Comparison of ENCODE assay signal across 2 cellular contexts in the genomic region with DNA sequence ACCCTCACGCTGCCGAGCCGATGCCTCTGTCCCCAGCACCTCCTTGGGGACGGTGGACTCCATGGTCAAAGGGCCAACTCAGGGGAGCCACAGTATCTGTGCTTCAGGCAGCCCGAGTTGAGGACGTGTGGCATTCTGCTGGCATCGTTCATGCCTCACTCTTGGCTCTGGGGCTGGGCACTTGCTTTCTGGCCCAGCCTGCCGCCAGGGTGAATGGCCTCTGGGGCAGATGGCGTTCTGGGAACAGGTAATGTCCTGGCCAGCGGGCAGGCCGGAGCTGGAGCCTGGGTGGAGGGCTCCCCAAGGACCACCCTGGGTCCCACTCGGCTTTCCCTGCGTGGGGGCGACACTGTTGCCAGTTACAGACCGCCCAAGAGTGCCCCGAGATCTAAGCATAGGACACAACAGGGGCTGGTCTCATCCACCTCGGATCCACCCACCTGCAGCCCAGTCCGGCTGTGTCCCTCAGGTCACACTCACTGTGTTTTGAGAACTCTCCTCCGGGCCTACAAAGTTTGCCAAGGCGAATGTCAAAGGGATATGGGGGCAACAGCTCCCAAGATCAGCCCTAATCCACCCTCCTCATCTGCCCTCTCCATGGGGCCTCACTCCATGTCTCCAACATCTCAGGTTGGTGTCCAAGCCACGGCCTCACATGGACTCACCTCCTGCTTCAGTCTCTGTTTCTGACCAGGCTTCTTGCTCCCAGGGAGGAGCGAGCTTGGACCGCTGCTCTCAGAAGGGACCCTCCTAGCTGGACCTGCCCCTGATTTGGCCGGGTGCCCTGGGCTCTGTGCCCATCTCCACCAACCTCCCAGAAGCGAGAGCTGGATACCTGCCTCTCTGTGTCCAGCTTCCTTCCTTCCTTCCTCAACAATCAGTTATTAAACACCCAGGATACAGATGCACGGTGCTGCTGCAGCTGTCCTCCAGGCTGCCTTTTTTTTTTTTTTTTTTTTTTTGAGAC.
TF ChIP-seq lines count a peak whose summit lies in the region.

No MANE protein-coding gene starts in this region.

TF ChIP-seq in SK-N-SH, 30 proteins besides CTCF, POLR2A, EP300 and RAD21 (continued from another document):
- TF ChIP-seq USF2 (IDR thresholded peaks at IDR 0.05; ENCODE audit: borderline replicate concordance, low read depth, low read length) = no peak

TF ChIP-seq in SK-N-SH treated with all-trans-retinoic acid at 6 μM for 48 hours, 23 proteins besides CTCF, POLR2A, EP300 and RAD21 (continued from another document):
- TF ChIP-seq, protein P1, sequence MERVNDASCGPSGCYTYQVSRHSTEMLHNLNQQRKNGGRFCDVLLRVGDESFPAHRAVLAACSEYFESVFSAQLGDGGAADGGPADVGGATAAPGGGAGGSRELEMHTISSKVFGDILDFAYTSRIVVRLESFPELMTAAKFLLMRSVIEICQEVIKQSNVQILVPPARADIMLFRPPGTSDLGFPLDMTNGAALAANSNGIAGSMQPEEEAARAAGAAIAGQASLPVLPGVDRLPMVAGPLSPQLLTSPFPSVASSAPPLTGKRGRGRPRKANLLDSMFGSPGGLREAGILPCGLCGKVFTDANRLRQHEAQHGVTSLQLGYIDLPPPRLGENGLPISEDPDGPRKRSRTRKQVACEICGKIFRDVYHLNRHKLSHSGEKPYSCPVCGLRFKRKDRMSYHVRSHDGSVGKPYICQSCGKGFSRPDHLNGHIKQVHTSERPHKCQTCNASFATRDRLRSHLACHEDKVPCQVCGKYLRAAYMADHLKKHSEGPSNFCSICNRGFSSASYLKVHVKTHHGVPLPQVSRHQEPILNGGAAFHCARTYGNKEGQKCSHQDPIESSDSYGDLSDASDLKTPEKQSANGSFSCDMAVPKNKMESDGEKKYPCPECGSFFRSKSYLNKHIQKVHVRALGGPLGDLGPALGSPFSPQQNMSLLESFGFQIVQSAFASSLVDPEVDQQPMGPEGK (CRISPR knock-in tag; IDR thresholded peaks at IDR 0.05; ENCODE audit: borderline replicate concordance) = no peak
- TF ChIP-seq, protein P2, sequence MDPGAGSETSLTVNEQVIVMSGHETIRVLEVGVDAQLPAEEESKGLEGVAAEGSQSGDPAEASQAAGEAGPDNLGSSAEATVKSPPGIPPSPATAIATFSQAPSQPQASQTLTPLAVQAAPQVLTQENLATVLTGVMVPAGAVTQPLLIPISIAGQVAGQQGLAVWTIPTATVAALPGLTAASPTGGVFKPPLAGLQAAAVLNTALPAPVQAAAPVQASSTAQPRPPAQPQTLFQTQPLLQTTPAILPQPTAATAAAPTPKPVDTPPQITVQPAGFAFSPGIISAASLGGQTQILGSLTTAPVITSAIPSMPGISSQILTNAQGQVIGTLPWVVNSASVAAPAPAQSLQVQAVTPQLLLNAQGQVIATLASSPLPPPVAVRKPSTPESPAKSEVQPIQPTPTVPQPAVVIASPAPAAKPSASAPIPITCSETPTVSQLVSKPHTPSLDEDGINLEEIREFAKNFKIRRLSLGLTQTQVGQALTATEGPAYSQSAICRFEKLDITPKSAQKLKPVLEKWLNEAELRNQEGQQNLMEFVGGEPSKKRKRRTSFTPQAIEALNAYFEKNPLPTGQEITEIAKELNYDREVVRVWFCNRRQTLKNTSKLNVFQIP (CRISPR knock-in tag; IDR thresholded peaks at IDR 0.05; ENCODE audit: borderline replicate concordance, low read depth) = no peak
- TF ChIP-seq, protein P3, sequence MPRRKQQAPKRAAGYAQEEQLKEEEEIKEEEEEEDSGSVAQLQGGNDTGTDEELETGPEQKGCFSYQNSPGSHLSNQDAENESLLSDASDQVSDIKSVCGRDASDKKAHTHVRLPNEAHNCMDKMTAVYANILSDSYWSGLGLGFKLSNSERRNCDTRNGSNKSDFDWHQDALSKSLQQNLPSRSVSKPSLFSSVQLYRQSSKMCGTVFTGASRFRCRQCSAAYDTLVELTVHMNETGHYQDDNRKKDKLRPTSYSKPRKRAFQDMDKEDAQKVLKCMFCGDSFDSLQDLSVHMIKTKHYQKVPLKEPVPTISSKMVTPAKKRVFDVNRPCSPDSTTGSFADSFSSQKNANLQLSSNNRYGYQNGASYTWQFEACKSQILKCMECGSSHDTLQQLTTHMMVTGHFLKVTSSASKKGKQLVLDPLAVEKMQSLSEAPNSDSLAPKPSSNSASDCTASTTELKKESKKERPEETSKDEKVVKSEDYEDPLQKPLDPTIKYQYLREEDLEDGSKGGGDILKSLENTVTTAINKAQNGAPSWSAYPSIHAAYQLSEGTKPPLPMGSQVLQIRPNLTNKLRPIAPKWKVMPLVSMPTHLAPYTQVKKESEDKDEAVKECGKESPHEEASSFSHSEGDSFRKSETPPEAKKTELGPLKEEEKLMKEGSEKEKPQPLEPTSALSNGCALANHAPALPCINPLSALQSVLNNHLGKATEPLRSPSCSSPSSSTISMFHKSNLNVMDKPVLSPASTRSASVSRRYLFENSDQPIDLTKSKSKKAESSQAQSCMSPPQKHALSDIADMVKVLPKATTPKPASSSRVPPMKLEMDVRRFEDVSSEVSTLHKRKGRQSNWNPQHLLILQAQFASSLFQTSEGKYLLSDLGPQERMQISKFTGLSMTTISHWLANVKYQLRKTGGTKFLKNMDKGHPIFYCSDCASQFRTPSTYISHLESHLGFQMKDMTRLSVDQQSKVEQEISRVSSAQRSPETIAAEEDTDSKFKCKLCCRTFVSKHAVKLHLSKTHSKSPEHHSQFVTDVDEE (CRISPR knock-in tag; IDR thresholded peaks at IDR 0.05) = no peak
- TF ChIP-seq CSRNP3 (CRISPR knock-in tag; IDR thresholded peaks at IDR 0.05) (no peak), CSDC2 (CRISPR knock-in tag; IDR thresholded peaks at IDR 0.05) (no peak), BACH2 (CRISPR knock-in tag; IDR thresholded peaks at IDR 0.05; ENCODE audit: borderline replicate concordance) (no peak), ZNF8 (CRISPR knock-in tag; IDR thresholded peaks at IDR 0.05) (no peak), SNAI2 (CRISPR knock-in tag; IDR thresholded peaks at IDR 0.05) (no peak), OSR1 (CRISPR knock-in tag; IDR thresholded peaks at IDR 0.05) (no peak), PPARA (CRISPR knock-in tag; IDR thresholded peaks at IDR 0.05; ENCODE audit: borderline replicate concordance) (no peak), ISL1 (CRISPR knock-in tag; IDR thresholded peaks at IDR 0.05) (no peak), CREB5 (CRISPR knock-in tag; IDR thresholded peaks at IDR 0.05; ENCODE audit: low read depth) (no peak)
TF ChIP-seq in SK-N-SH treated with all-trans-retinoic acid at 6 μM for 48 hours: peak in this region for 0.
